In genomic region chr3:125219261-125219701, GRCh38 we compare ENCODE assay signal across 29 cellular contexts. TPM values are rescaled to one million over a fixed set of nuclear protein-coding genes. Genes with fewer than 3 reads are reported as not detected.
A peak's percentile ranks its signal among the peaks of the same experiment; 100 is the strongest.
DNase-seq lines count a peak whose midpoint lies in the region; ATAC-seq and TF ChIP-seq lines count a peak whose summit lies in the region.
"Had no signal": no experiment of that assay in that cellular context is flagged by ENCODE, and none has a peak within 500 bp of the region (broad histone marks: within the 10 kb centered on the region; RNA-seq: fewer than 3 reads in every experiment).

No MANE protein-coding gene starts in this region.

- intact Hi-C loops in right cardiac atrium (cut with DNase I) (no loop called here), lower lobe of right lung (cut with DNase I) (no loop called here), upper lobe of right lung (cut with DNase I) (no loop called here), aorta (cut with DNase I) (no loop called here)

- no peak overlapping the region for H2BK12ac ChIP-seq in mesenchymal stem cell (ENCODE audit: low read length in 2 of 2)

- H3K4ac ChIP-seq in mesenchymal stem cell (ENCODE audit: low read depth in 1 of 2, low read length in 2 of 2), result no peak overlapping the region

- H3K27me3 ChIP-seq in cardiac muscle cell, result peaks cover under 1% of the 10 kb centered on the region
- H3K27me3 ChIP-seq in right cardiac atrium (ENCODE audit: control insufficient read depth, insufficient read depth), result no peaks in the 10 kb centered on the region
- H3K27me3 ChIP-seq in lower lobe of right lung (ENCODE audit: low read depth), result peaks cover 2% of the 10 kb centered on the region
- H3K27me3 ChIP-seq in upper lobe of right lung, result peaks cover 1% of the 10 kb centered on the region
- H3K27me3 ChIP-seq in aorta (ENCODE audit: control insufficient read depth in 1 of 2, insufficient read depth in 2 of 2, low read length in 1 of 2), result no peaks in the 10 kb centered on the region
- no peaks in the 10 kb centered on the region for H3K27me3 ChIP-seq in mesenchymal stem cell (ENCODE audit: control insufficient read depth in 1 of 2, insufficient read depth in 1 of 2, low read length in 2 of 2)
- H3K27me3 ChIP-seq: breast epithelium, ovary, SJCRH30 had no signal

- H3K14ac ChIP-seq in mesenchymal stem cell (ENCODE audit: low read length in 2 of 2), result no peak overlapping the region

- peaks cover 5% of the 10 kb centered on the region for H3K4me1 ChIP-seq in cardiac muscle cell (ENCODE audit: low read depth)
- no peaks in the 10 kb centered on the region for H3K4me1 ChIP-seq in right cardiac atrium (ENCODE audit: control insufficient read depth, insufficient read depth, low read length)
- H3K4me1 ChIP-seq in lower lobe of right lung, result peaks cover 9% of the 10 kb centered on the region
- H3K4me1 ChIP-seq in upper lobe of right lung, result no peaks in the 10 kb centered on the region
- H3K4me1 ChIP-seq in aorta (ENCODE audit: control insufficient read depth in 1 of 2, insufficient read depth in 2 of 2, low read length in 2 of 2), result no peaks in the 10 kb centered on the region
- peaks cover 2% of the 10 kb centered on the region for H3K4me1 ChIP-seq in mesenchymal stem cell (ENCODE audit: control insufficient read depth, insufficient read depth, low read depth, low read length)
- H3K4me1 ChIP-seq: breast epithelium, SJCRH30 had no signal

- H3K18ac ChIP-seq in mesenchymal stem cell (ENCODE audit: low read depth in 1 of 2, low read length in 2 of 2), result no peak overlapping the region

- no peak overlapping the region for H4K8ac ChIP-seq in mesenchymal stem cell (ENCODE audit: low read length)

- H3K36me3 ChIP-seq in cardiac muscle cell (no peaks in the 10 kb centered on the region), lower lobe of right lung (no peaks in the 10 kb centered on the region), upper lobe of right lung (no peaks in the 10 kb centered on the region), aorta (ENCODE audit: control insufficient read depth in 1 of 2, insufficient read depth in 2 of 2, low read length in 1 of 2) (no peaks in the 10 kb centered on the region), mesenchymal stem cell (ENCODE audit: control insufficient read depth in 1 of 2, insufficient read depth in 2 of 2, low read depth in 1 of 2, low read length in 2 of 2) (no peaks in the 10 kb centered on the region)
- H3K36me3 ChIP-seq: breast epithelium, ovary, SJCRH30 had no signal

- no peak overlapping the region for H3K9ac ChIP-seq in mesenchymal stem cell (ENCODE audit: low read length)

- no peak overlapping the region for H3K23ac ChIP-seq in mesenchymal stem cell (ENCODE audit: low read length in 2 of 2)

- no peaks in the 10 kb centered on the region for H3K79me1 ChIP-seq in mesenchymal stem cell (replicated peaks; ENCODE audit: low read length, poor library complexity, severe bottlenecking)

- no peak overlapping the region for H2AFZ ChIP-seq in mesenchymal stem cell (ENCODE audit: low read depth, low read length)

- H2AK5ac ChIP-seq in mesenchymal stem cell (ENCODE audit: low read length, severe bottlenecking), result no peak overlapping the region

- H3K27ac ChIP-seq in cardiac muscle cell (peak overlapping the region; percentile 42), right cardiac atrium (ENCODE audit: low read length) (no peak overlapping the region), lower lobe of right lung (no peak overlapping the region), upper lobe of right lung (no peak overlapping the region), aorta (ENCODE audit: low read depth in 1 of 2, low read length in 2 of 2) (no peak overlapping the region), mesenchymal stem cell (ENCODE audit: low read length, poor library complexity, severe bottlenecking) (no peak overlapping the region)
- H3K27ac ChIP-seq: breast epithelium, ovary, SJCRH30 had no signal

- H3K4me2 ChIP-seq in mesenchymal stem cell (ENCODE audit: low read length, poor library complexity, severe bottlenecking), result no peak overlapping the region

- H2BK15ac ChIP-seq in mesenchymal stem cell (ENCODE audit: low read depth, poor library complexity, severe bottlenecking), result no peak overlapping the region

- H3K4me3 ChIP-seq in cardiac muscle cell, result no peak overlapping the region
- no peak overlapping the region for H3K4me3 ChIP-seq in right cardiac atrium (ENCODE audit: low read length)
- no peak overlapping the region for H3K4me3 ChIP-seq in lower lobe of right lung
- H3K4me3 ChIP-seq in upper lobe of right lung, result no peak overlapping the region
- H3K4me3 ChIP-seq in aorta (ENCODE audit: low read length in 2 of 2), result no peak overlapping the region
- no peak overlapping the region for H3K4me3 ChIP-seq in mesenchymal stem cell (ENCODE audit: insufficient read depth in 1 of 2, low read depth in 1 of 2, low read length in 2 of 2)
- H3K4me3 ChIP-seq: breast epithelium, ovary, SJCRH30 had no signal

- TF ChIP-seq CTCF in cardiac muscle cell (IDR thresholded peaks at IDR 0.05; ENCODE audit: low read depth, low read length), result no peak
- no peak for TF ChIP-seq CTCF in lower lobe of right lung (IDR thresholded peaks at IDR 0.05)
- no peak for TF ChIP-seq CTCF in upper lobe of right lung (IDR thresholded peaks at IDR 0.05)

- 80% methylated on average over 8 of the region's 8 CpGs for WGBS in right cardiac atrium
- WGBS in aorta, 2 donors, result 75 to 77% methylated on average over 8 of the region's 8 CpGs
- WGBS in mesenchymal stem cell, result 84% methylated on average over 8 of the region's 8 CpGs

- DNase-seq in cardiac muscle cell (ENCODE audit: low read depth in 1 of 2, low spot score in 1 of 2), result peak in 1 of 2 donors; percentile 38
- DNase-seq in right cardiac atrium, result no peak
- DNase-seq in lower lobe of right lung, result no peak
- DNase-seq in upper lobe of right lung, result no peak
- no peak for DNase-seq in aorta
- no peak for DNase-seq in mesenchymal stem cell
- DNase-seq in germinal center (ENCODE audit: low spot score), result no peak
- DNase-seq: activated CD4-positive, alpha-beta T cell treated with anti-CD3 and anti-CD28 coated beads, Interleukin-2, amount 50 U/mL, for 4 hours; activated naive CD4-positive, alpha-beta T cell treated with anti-CD3 and anti-CD28 coated beads, Interleukin-2, amount 10 ng/mL, durations not matched to agents 7 days and 5 days; amniotic stem cell; CD4-positive, alpha-beta T cell; DMS 273 treated with DMSO at 0.1 percent for 48 hours; effector CD8-positive, alpha-beta T cell; foreskin fibroblast; H7; IMR-90; left ventricle myocardium superior; midbrain; NCI-H1048; NCI-H1694; ovary; SJCRH30; stimulated activated CD4-positive, alpha-beta T cell treated with anti-CD3 and anti-CD28 coated beads, Interleukin-2, amount 100 ng/mL, for 48 hours; T-cell had no signal

- ATAC-seq in right cardiac atrium (no peak), esophagus mucosa (peak; percentile 40), lower lobe of right lung (peak; percentile 65 to 88), upper lobe of right lung (peak; percentile 77), aorta (ENCODE audit: low FRiP score) (no peak)
- ATAC-seq: left ventricle myocardium superior; natural killer cell treated with Interleukin-12 subunit alpha and Interleukin-12 subunit beta and Interleukin-15 and Interleukin-18, amount 100 ng/mL, for 72 hours; stimulated activated effector memory CD8-positive, alpha-beta T cell treated with anti-CD3 and anti-CD28 coated beads, Interleukin-12 subunit alpha, Interleukin-12 subunit beta, amount 100 ng/mL, for 72 hours; T-cell had no signal

- no peak overlapping the region for H4K91ac ChIP-seq in mesenchymal stem cell (ENCODE audit: low read length)

- H2BK5ac ChIP-seq in mesenchymal stem cell (ENCODE audit: low read depth, low read length, poor library complexity, severe bottlenecking), result no peak overlapping the region

- H3K9me3 ChIP-seq in cardiac muscle cell (ENCODE audit: low read depth) (no peaks in the 10 kb centered on the region), right cardiac atrium (ENCODE audit: control insufficient read depth, low read length) (no peaks in the 10 kb centered on the region), lower lobe of right lung (no peaks in the 10 kb centered on the region), upper lobe of right lung (no peaks in the 10 kb centered on the region), aorta (ENCODE audit: control insufficient read depth, low read length) (no peaks in the 10 kb centered on the region), mesenchymal stem cell (ENCODE audit: control insufficient read depth, low read length) (no peaks in the 10 kb centered on the region)
- H3K9me3 ChIP-seq: breast epithelium, ovary, SJCRH30 had no signal

- no peak overlapping the region for H2BK120ac ChIP-seq in mesenchymal stem cell (ENCODE audit: low read depth, low read length)

RNA-seq across cellular contexts. Expression of gene SLC12A8, which starts 6.7 kb away (rescaled TPM):
- 1.7 and 3.4 TPM in 2 replicates for total RNA-seq in cardiac muscle cell
- polyA plus RNA-seq in cardiac muscle cell, result 3.1 and 6.9 TPM in 2 replicates
- 1 to 10 TPM in 3 of 4 donors, under 1 TPM in 1; 0.62 to 1.7 (median 1.4) TPM for total RNA-seq in right cardiac atrium
- 0.52 TPM for polyA plus RNA-seq in right cardiac atrium
- 7.7 TPM for total RNA-seq in esophagus mucosa
- 9.1 TPM for total RNA-seq in lower lobe of right lung
- 11.8 TPM for total RNA-seq in upper lobe of right lung
- 1 to 10 TPM; 1.4 to 2.6 TPM for total RNA-seq in aorta
- polyA plus RNA-seq in aorta, result 1 to 10 TPM in 1 of 2 donors, not detected in 1; 1.1 TPM
- 61.3 TPM for polyA plus RNA-seq in mesenchymal stem cell (2013, experiment 1 of 2)
- 60.4 TPM for polyA plus RNA-seq in mesenchymal stem cell (2013, experiment 2 of 2)
- total RNA-seq: G401 had no signal

Comparison
In these comparisons a context has a peak if more than half of its experiments do, and no peak if none do; other contexts are left out.
1. ATAC-seq: peak in esophagus mucosa (single experiment), lower lobe of right lung (2 of 2) and upper lobe of right lung (single experiment); none in right cardiac atrium (0 of 2) and aorta (single experiment).